10 cellular contexts compared by ENCODE assay signal in genomic region chr1:31772669-31773248, GRCh38. TPM values are rescaled to one million over a fixed set of nuclear protein-coding genes. Genes with fewer than 3 reads are reported as not detected.
DNase-seq lines count a peak whose midpoint lies in the region; ATAC-seq and TF ChIP-seq lines count a peak whose summit lies in the region.
"Had no signal": no experiment of that assay in that cellular context is flagged by ENCODE, and none has a peak within 500 bp of the region (broad histone marks: within the 10 kb centered on the region; RNA-seq: fewer than 3 reads in every experiment).

No MANE protein-coding gene starts in this region.

- H3K4me1 ChIP-seq in skeletal muscle satellite cell (ENCODE audit: control insufficient read depth, insufficient read depth, low read length) (peaks cover 4% of the 10 kb centered on the region), SK-N-SH (ENCODE audit: control insufficient read depth in 1 of 2, insufficient read depth in 2 of 2, low read depth in 1 of 2, low read length in 1 of 2) (peaks cover 0 to 75% of the 10 kb centered on the region in 2 experiments; a peak in 3 of 4 replicates)

- H3K36me3 ChIP-seq in skeletal muscle satellite cell (ENCODE audit: insufficient read depth, low read length): no peaks in the 10 kb centered on the region
- no peaks in the 10 kb centered on the region for H3K36me3 ChIP-seq in SK-N-SH (replicated peaks in 1 of 2; ENCODE audit: control insufficient read depth in 1 of 2, insufficient read depth in 2 of 2, low read length in 1 of 2)

- H3K79me2 ChIP-seq in SK-N-SH (ENCODE audit: insufficient read depth): no peaks in the 10 kb centered on the region

- H3F3A ChIP-seq in SK-N-SH (replicated peaks; ENCODE audit: insufficient read depth): no peaks in the 10 kb centered on the region

- H3K27ac ChIP-seq in SK-N-SH (ENCODE audit: low read depth in 2 of 2, low read length in 1 of 2): no peak overlapping the region
- H3K27ac ChIP-seq: 22Rv1 had no signal

- H2AFZ ChIP-seq in SK-N-SH (ENCODE audit: low read depth): no peak overlapping the region

- H3K9me3 ChIP-seq in skeletal muscle satellite cell (replicated peaks; ENCODE audit: low read length) (no peaks in the 10 kb centered on the region), SK-N-SH (no peaks in the 10 kb centered on the region)

- WGBS in SK-N-SH (ENCODE audit: low lambda C conversion rate): 93% methylated on average over 30 of the region's 49 CpGs

- H3K27ac Mint-ChIP-seq in activated T-helper 1 cell treated with anti-CD3 and anti-CD28 coated beads, Interleukin-12 subunit alpha, Interleukin-12 subunit beta, Interleukin-2, Interleukin-4 antibody, amounts not matched to agents 30 ng/mL and 10 ng/mL and 1 ng/mL, durations not matched to agents 14 hours and 24 hours and 36 hours: no peak overlapping the region

- no peaks in the 10 kb centered on the region for H3K9me2 ChIP-seq in SK-N-SH

- ATAC-seq in HG02840 (IDR thresholded peaks at IDR 0.05; ENCODE audit: low FRiP score, unreplicated experiment): no peak

- TF ChIP-seq RAD21 in SK-N-SH (IDR thresholded peaks at IDR 0.05; ENCODE audit: low read length): no peak

- CTCF ChIA-PET in SK-N-SH (lab: Yijun Ruan, JAX): interaction anchor here (8.3 kb wide), 1 partner anchor 17 kb away, joined by 63 read pairs; no protein-coding TSS in a partner anchor

- no peaks in the 10 kb centered on the region for H4K20me1 ChIP-seq in SK-N-SH (ENCODE audit: insufficient read depth)

- H3K4me3 ChIP-seq in iPS-11a (ENCODE audit: low read depth, low read length) (peak overlapping the region; percentile 43), skeletal muscle satellite cell (ENCODE audit: low read length) (no peak overlapping the region), SK-N-SH (ENCODE audit: low read depth in 2 of 2, low read length in 1 of 2) (no peak overlapping the region)

- H3K9me3 Mint-ChIP-seq in activated T-helper 1 cell treated with anti-CD3 and anti-CD28 coated beads, Interleukin-12 subunit alpha, Interleukin-12 subunit beta, Interleukin-2, Interleukin-4 antibody, amounts not matched to agents 30 ng/mL and 10 ng/mL and 1 ng/mL, durations not matched to agents 14 hours and 24 hours and 36 hours: no peaks in the 10 kb centered on the region

- peak in 2 of 3 experiments; percentile 33 to 55 for DNase-seq in NCI-H1417 (lab: John Stamatoyannopoulos, UW)
- DNase-seq in NCI-H1417 treated with DMSO at 0.1 percent for 48 hours (lab: John Stamatoyannopoulos, UW): no peak
- DNase-seq in activated T-helper 1 cell treated with anti-CD3 and anti-CD28 coated beads, Interleukin-12 subunit alpha, Interleukin-12 subunit beta, Interleukin-2, Interleukin-4 antibody, amounts not matched to agents 30 ng/mL and 10 ng/mL and 1 ng/mL, durations not matched to agents 14 hours and 24 hours and 36 hours (ENCODE audit: low spot score): no peak
- no peak for DNase-seq in cortex of kidney (lab: John Stamatoyannopoulos, UW)
- no peak for DNase-seq in SK-N-SH
- DNase-seq: NCI-H1092 treated with DMSO at 0.1 percent for 48 hours had no signal

- peaks cover 60% of the 10 kb centered on the region for H3K27me3 Mint-ChIP-seq in activated T-helper 1 cell treated with anti-CD3 and anti-CD28 coated beads, Interleukin-12 subunit alpha, Interleukin-12 subunit beta, Interleukin-2, Interleukin-4 antibody, amounts not matched to agents 30 ng/mL and 10 ng/mL and 1 ng/mL, durations not matched to agents 14 hours and 24 hours and 36 hours (ENCODE audit: insufficient read depth)

- H3K4me1 Mint-ChIP-seq in activated T-helper 1 cell treated with anti-CD3 and anti-CD28 coated beads, Interleukin-12 subunit alpha, Interleukin-12 subunit beta, Interleukin-2, Interleukin-4 antibody, amounts not matched to agents 30 ng/mL and 10 ng/mL and 1 ng/mL, durations not matched to agents 14 hours and 24 hours and 36 hours (ENCODE audit: low read depth): peaks cover 31% of the 10 kb centered on the region

- H3K4me3 Mint-ChIP-seq in activated T-helper 1 cell treated with anti-CD3 and anti-CD28 coated beads, Interleukin-12 subunit alpha, Interleukin-12 subunit beta, Interleukin-2, Interleukin-4 antibody, amounts not matched to agents 30 ng/mL and 10 ng/mL and 1 ng/mL, durations not matched to agents 14 hours and 24 hours and 36 hours: peak overlapping the region; percentile 77

- intact Hi-C loops in activated T-helper 1 cell treated with anti-CD3 and anti-CD28 coated beads, Interleukin-12 subunit alpha, Interleukin-12 subunit beta, Interleukin-2, Interleukin-4 antibody, amounts not matched to agents 30 ng/mL and 10 ng/mL and 1 ng/mL, durations not matched to agents 14 hours and 24 hours and 36 hours (cut with micrococcal nuclease): no loop called here

- H3K4me2 ChIP-seq in skeletal muscle satellite cell (ENCODE audit: low read length) (peak overlapping the region; percentile 31), SK-N-SH (no peak overlapping the region)

- TF ChIP-seq EP300 in SK-N-SH (IDR thresholded peaks at IDR 0.05; ENCODE audit: borderline replicate concordance in 1 of 2, low read depth in 1 of 2, low read length in 1 of 2): no peak

- H3K9ac ChIP-seq in skeletal muscle satellite cell (ENCODE audit: low read depth, low read length): no peak overlapping the region
- H3K9ac ChIP-seq in SK-N-SH: no peak overlapping the region

- POLR2A ChIA-PET in SK-N-SH (lab: Yijun Ruan, JAX): no interaction called here

- peaks cover 55% of the 10 kb centered on the region for H3K27me3 ChIP-seq in skeletal muscle satellite cell (ENCODE audit: control insufficient read depth, insufficient read depth, low read length)
- H3K27me3 ChIP-seq in SK-N-SH (ENCODE audit: insufficient read depth): no peaks in the 10 kb centered on the region

- peaks cover 2% of the 10 kb centered on the region for H3K36me3 Mint-ChIP-seq in activated T-helper 1 cell treated with anti-CD3 and anti-CD28 coated beads, Interleukin-12 subunit alpha, Interleukin-12 subunit beta, Interleukin-2, Interleukin-4 antibody, amounts not matched to agents 30 ng/mL and 10 ng/mL and 1 ng/mL, durations not matched to agents 14 hours and 24 hours and 36 hours (ENCODE audit: low read depth)

- no peak for TF ChIP-seq CTCF in SK-N-SH (IDR thresholded peaks at IDR 0.05)

TF ChIP-seq in SK-N-SH, 30 proteins besides CTCF, POLR2A, EP300 and RAD21:
- TF ChIP-seq ELF1 (IDR thresholded peaks at IDR 0.05) (no peak), SIN3A (IDR thresholded peaks at IDR 0.05; ENCODE audit: borderline replicate concordance, low read depth, low read length) (no peak), GATA2 (CRISPR knock-in tag; IDR thresholded peaks at IDR 0.05) (no peak), RCOR1 (IDR thresholded peaks at IDR 0.05; ENCODE audit: low read length) (no peak), SMC3 (IDR thresholded peaks at IDR 0.05; ENCODE audit: low read depth, low read length) (no peak), TCF12 (IDR thresholded peaks at IDR 0.05) (no peak), FOXJ3 (CRISPR knock-in tag; IDR thresholded peaks at IDR 0.05) (no peak), MXI1 (IDR thresholded peaks at IDR 0.05; ENCODE audit: low read depth, low read length) (no peak)
- TF ChIP-seq, protein P1, sequence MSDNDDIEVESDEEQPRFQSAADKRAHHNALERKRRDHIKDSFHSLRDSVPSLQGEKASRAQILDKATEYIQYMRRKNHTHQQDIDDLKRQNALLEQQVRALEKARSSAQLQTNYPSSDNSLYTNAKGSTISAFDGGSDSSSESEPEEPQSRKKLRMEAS (IDR thresholded peaks at IDR 0.05; ENCODE audit: low read depth): no peak
- TF ChIP-seq, protein P2, sequence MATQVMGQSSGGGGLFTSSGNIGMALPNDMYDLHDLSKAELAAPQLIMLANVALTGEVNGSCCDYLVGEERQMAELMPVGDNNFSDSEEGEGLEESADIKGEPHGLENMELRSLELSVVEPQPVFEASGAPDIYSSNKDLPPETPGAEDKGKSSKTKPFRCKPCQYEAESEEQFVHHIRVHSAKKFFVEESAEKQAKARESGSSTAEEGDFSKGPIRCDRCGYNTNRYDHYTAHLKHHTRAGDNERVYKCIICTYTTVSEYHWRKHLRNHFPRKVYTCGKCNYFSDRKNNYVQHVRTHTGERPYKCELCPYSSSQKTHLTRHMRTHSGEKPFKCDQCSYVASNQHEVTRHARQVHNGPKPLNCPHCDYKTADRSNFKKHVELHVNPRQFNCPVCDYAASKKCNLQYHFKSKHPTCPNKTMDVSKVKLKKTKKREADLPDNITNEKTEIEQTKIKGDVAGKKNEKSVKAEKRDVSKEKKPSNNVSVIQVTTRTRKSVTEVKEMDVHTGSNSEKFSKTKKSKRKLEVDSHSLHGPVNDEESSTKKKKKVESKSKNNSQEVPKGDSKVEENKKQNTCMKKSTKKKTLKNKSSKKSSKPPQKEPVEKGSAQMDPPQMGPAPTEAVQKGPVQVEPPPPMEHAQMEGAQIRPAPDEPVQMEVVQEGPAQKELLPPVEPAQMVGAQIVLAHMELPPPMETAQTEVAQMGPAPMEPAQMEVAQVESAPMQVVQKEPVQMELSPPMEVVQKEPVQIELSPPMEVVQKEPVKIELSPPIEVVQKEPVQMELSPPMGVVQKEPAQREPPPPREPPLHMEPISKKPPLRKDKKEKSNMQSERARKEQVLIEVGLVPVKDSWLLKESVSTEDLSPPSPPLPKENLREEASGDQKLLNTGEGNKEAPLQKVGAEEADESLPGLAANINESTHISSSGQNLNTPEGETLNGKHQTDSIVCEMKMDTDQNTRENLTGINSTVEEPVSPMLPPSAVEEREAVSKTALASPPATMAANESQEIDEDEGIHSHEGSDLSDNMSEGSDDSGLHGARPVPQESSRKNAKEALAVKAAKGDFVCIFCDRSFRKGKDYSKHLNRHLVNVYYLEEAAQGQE (IDR thresholded peaks at IDR 0.05; ENCODE audit: low read depth, low read length): no peak

RNA-seq across cellular contexts. Expression of gene ADGRB2, which starts 8.6 kb away (rescaled TPM):
- 0.13 and 0.29 TPM in 2 replicates for total RNA-seq in activated T-helper 1 cell treated with anti-CD3 and anti-CD28 coated beads, Interleukin-12 subunit alpha, Interleukin-12 subunit beta, Interleukin-2, Interleukin-4 antibody, amounts not matched to agents 30 ng/mL and 10 ng/mL and 1 ng/mL, durations not matched to agents 14 hours and 24 hours and 36 hours
- 1.8 and 3.3 TPM in 2 replicates for total RNA-seq in skeletal muscle satellite cell (2012; rRNA removed)
- 10.6 and 13.0 TPM in 2 replicates for polyA plus RNA-seq in SK-N-SH (2012; rRNA removed)
- 4.3 and 8.4 TPM in 2 replicates for polyA plus RNA-seq in SK-N-SH (2012; cell fraction: cytosol; rRNA removed)
- polyA plus RNA-seq in SK-N-SH (2012; cell fraction: nucleus; rRNA removed): 41.8 and 66.9 TPM in 2 replicates

RNA-seq across cellular contexts. Expression of gene SPOCD1, which starts 43.1 kb away (rescaled TPM):
- not detected in 2 replicates for total RNA-seq in activated T-helper 1 cell treated with anti-CD3 and anti-CD28 coated beads, Interleukin-12 subunit alpha, Interleukin-12 subunit beta, Interleukin-2, Interleukin-4 antibody, amounts not matched to agents 30 ng/mL and 10 ng/mL and 1 ng/mL, durations not matched to agents 14 hours and 24 hours and 36 hours
- 65.5 and 77.1 TPM in 2 replicates for total RNA-seq in skeletal muscle satellite cell (2012; rRNA removed)
- polyA plus RNA-seq in SK-N-SH (2012; rRNA removed): 10.7 and 12.5 TPM in 2 replicates
- polyA plus RNA-seq in SK-N-SH (2012; cell fraction: cytosol; rRNA removed): 3.8 and 5.7 TPM in 2 replicates
- polyA plus RNA-seq in SK-N-SH (2012; cell fraction: nucleus; rRNA removed): 42.6 and 46.9 TPM in 2 replicates

Comparison
In these comparisons a context has a peak if more than half of its experiments do, and no peak if none do; other contexts are left out.
1. DNase-seq: peak in NCI-H1417 (2 of 3); none in NCI-H1417 treated with DMSO at 0.1 percent for 48 hours (single experiment), activated T-helper 1 cell treated with anti-CD3 and anti-CD28 coated beads, Interleukin-12 subunit alpha, Interleukin-12 subunit beta, Interleukin-2, Interleukin-4 antibody, amounts not matched to agents 30 ng/mL and 10 ng/mL and 1 ng/mL, durations not matched to agents 14 hours and 24 hours and 36 hours (single experiment), cortex of kidney (single experiment) and SK-N-SH (single experiment).